ENCODE assay signal across 8 cellular contexts in the genomic region with DNA sequence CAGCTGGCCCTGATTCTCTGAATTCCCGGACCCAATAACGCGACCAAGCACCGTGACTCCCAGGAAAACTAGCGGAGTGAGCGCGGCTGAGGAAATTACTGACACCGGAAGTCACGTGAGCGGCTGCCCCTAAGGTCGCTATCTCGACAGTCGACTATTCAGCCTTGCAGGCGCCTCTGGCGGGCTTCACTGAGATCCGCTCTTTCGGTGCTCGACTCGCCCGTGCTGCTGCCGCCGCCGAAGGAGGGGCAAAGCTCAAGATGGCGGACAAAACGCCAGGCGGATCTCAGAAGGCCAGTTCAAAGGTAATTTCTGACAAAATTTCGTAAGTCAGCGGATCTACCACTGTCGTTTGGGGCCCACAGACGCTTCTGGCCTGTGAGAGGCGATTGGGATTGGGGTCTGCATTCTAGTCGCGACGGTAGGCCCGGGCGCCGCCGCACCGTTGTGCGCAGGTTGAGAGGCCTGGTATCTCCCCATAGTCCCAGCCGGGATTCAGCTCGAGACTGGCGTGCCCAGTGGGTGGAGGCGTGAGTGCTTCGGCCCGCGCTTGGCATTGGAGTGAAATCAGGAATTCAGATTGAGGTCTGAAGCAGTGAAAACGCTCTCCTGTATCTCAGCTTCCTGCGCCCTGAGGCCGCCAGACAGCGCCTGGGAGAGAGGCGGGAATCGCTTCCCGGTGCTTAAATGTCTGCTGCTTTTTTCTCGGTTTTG. TPM values are rescaled to one million over a fixed set of nuclear protein-coding genes. Genes with fewer than 3 reads are reported as not detected.
DNase-seq lines count a peak whose midpoint lies in the region; ATAC-seq, FAIRE-seq and TF ChIP-seq lines count a peak whose summit lies in the region.

A gene (plus strand): TSS at position 202 of the 714 bp plus-strand sequence. CDS start 59 bp downstream, at position 261.

- H3K9me1 ChIP-seq in endothelial cell of umbilical vein (replicated peaks; ENCODE audit: control insufficient read depth, extremely low read depth, insufficient read depth, low read length), result no peaks in the 10 kb centered on the region

- H3K4me2 ChIP-seq in OCI-LY7 (ENCODE audit: low read length) (peak within 1 kb of the TSS; percentile 97), endothelial cell of umbilical vein (ENCODE audit: insufficient read depth, low read length) (peak within 1 kb of the TSS; percentile 93)

- FAIRE-seq in D721Med (lab: Jason Lieb, UNC) (no peak), endothelial cell of umbilical vein (lab: Jason Lieb, UNC) (peak; percentile 98)

- DNase-seq in D721Med (ENCODE audit: insufficient read length, low spot score), result peak; percentile 71
- DNase-seq in HuH-7.5 (ENCODE audit: low spot score), result peak; percentile 66
- peak; percentile 96 for DNase-seq in OCI-LY7 (ENCODE audit: low spot score)
- peak; percentile 82 for DNase-seq in activated T-cell treated with anti-CD3 and anti-CD28 coated beads for 1 hour (ENCODE audit: low read depth)
- peak; percentile 98 for DNase-seq in endothelial cell of umbilical vein (ENCODE audit: low read depth, low spot score)
- peak; percentile 97 for DNase-seq in middle frontal gyrus (ENCODE audit: extremely low spot score, low spot score)
- peak; percentile 81 to 88 for DNase-seq in stimulated activated CD8-positive, alpha-beta memory T cell treated with anti-CD3 and anti-CD28 coated beads, Interleukin-2, amount 100 ng/mL, for 48 hours (ENCODE audit: low read depth in 2 of 2)

- H3K4me3 ChIP-seq in OCI-LY7 (ENCODE audit: low read depth, low read length, poor library complexity, severe bottlenecking) (peak within 1 kb of the TSS; percentile 100), endothelial cell of umbilical vein (replicated peaks in 1 of 3; ENCODE audit: insufficient read depth in 1 of 3, low read depth in 1 of 3, low read length in 3 of 3) (peak within 1 kb of the TSS; percentile 73 to 93 (median 92))

- BruUV-seq in OCI-LY7 (replicated peaks; lab: Mats Ljungman, UMichigan), result no TSS peak
- BruUV-seq in endothelial cell of umbilical vein (replicated peaks; lab: Mats Ljungman, UMichigan), result TSS peak; percentile 56

- peaks cover 0 to 2% of the 10 kb centered on the region in 2 experiments for H3K27me3 ChIP-seq in endothelial cell of umbilical vein (ENCODE audit: control insufficient read depth in 2 of 2, insufficient read depth in 2 of 2, low read length in 2 of 2)

- TF ChIP-seq CTCF in D721Med (IDR thresholded peaks at IDR 0.05; ENCODE audit: insufficient read depth, missing control alignments) (no peak), OCI-LY7 (conservative IDR thresholded peaks at IDR 0.05; ENCODE audit: low read length) (no peak), endothelial cell of umbilical vein (IDR thresholded peaks at IDR 0.05; ENCODE audit: extremely low read depth in 1 of 2, insufficient read depth in 1 of 2, low read depth in 1 of 2, low read length in 2 of 2) (no peak)

- intact Hi-C loops in OCI-LY7 (cut with micrococcal nuclease; ENCODE audit: unreplicated experiment), result loop anchor here (2.0 to 10.0 kb wide), 4 partner anchors 423 to 977 kb away; a partner anchor contains a TSS
- intact Hi-C loops in endothelial cell of umbilical vein (cut with micrococcal nuclease), result loop anchor here (1.0 to 10.0 kb wide), 7 partner anchors 25 to 557 kb away; a partner anchor contains a TSS

- CTCF ChIA-PET in OCI-LY7 (lab: Charles Lee; ENCODE audit: unreplicated experiment) (interaction anchor here (0.5 kb wide), 1 partner anchor 19 kb away, joined by 3 read pairs; no protein-coding TSS in a partner anchor), endothelial cell of umbilical vein (lab: Charles Lee) (interaction anchor here (0.6 to 3.1 kb wide), 15 partner anchors 9 to 673 kb away, joined by 3 to 25 read pairs (median 5); a partner anchor contains a TSS)

- dilution Hi-C loops in endothelial cell of umbilical vein (cut with MboI; ENCODE audit: extremely low pct_ligation_motif_present, low sequenced_read_pairs), result no loop called here

- H4K20me1 ChIP-seq in OCI-LY7 (ENCODE audit: insufficient read depth, low read length) (peaks cover 31% of the 10 kb centered on the region), endothelial cell of umbilical vein (replicated peaks; ENCODE audit: control insufficient read depth, extremely low read depth, insufficient read depth, low read length) (peaks cover 8% of the 10 kb centered on the region)

- H3K27ac ChIP-seq in OCI-LY7 (ENCODE audit: low read depth, low read length, poor library complexity, severe bottlenecking), result peak within 1 kb of the TSS; percentile 82
- peak within 1 kb of the TSS; percentile 72 for H3K27ac ChIP-seq in endothelial cell of umbilical vein (ENCODE audit: insufficient read depth, low read depth, low read length)

- H3K4me1 ChIP-seq in OCI-LY7 (ENCODE audit: insufficient read depth, low read length, poor library complexity, severe bottlenecking), result peaks cover 25% of the 10 kb centered on the region
- H3K4me1 ChIP-seq in endothelial cell of umbilical vein (ENCODE audit: control insufficient read depth, extremely low read depth, insufficient read depth, low read length), result peaks cover 16% of the 10 kb centered on the region

- H3K9me3 ChIP-seq in OCI-LY7 (ENCODE audit: low read length) (no peaks in the 10 kb centered on the region), endothelial cell of umbilical vein (replicated peaks; ENCODE audit: control insufficient read depth, insufficient read depth, low read length) (no peaks in the 10 kb centered on the region)

- H3K9ac ChIP-seq in endothelial cell of umbilical vein (replicated peaks; ENCODE audit: extremely low read depth, insufficient read depth, low read length), result peak within 1 kb of the TSS; percentile 88

- TF ChIP-seq POLR2A in endothelial cell of umbilical vein (IDR thresholded peaks at IDR 0.05; ENCODE audit: low read depth, low read length), result peak; percentile 84

- POLR2A ChIA-PET in OCI-LY7 (lab: Charles Lee) (interaction anchor here (0.6 to 3.3 kb wide), 20 partner anchors 8 to 1177 kb away, joined by 3 to 37 read pairs (median 4); a partner anchor contains a TSS), endothelial cell of umbilical vein (lab: Charles Lee) (interaction anchor here (1.0 to 1.3 kb wide), 4 partner anchors 10 to 970 kb away, joined by 3 to 4 read pairs (median 3); a partner anchor contains a TSS)

- H3K36me3 ChIP-seq in OCI-LY7 (ENCODE audit: insufficient read depth, low read length) (peaks cover 17% of the 10 kb centered on the region), endothelial cell of umbilical vein (ENCODE audit: control insufficient read depth in 2 of 2, extremely low read depth in 1 of 2, insufficient read depth in 2 of 2, low read length in 2 of 2) (no peaks in the 10 kb centered on the region)

- ATAC-seq in GM21526 (IDR thresholded peaks at IDR 0.05; ENCODE audit: low FRiP score, unreplicated experiment), result peak; percentile 90

- H3K79me2 ChIP-seq in OCI-LY7 (ENCODE audit: insufficient read depth, low read depth, low read length) (peaks cover 59% of the 10 kb centered on the region), endothelial cell of umbilical vein (ENCODE audit: control insufficient read depth, insufficient read depth, low read length) (peaks cover 50% of the 10 kb centered on the region)

- H2AFZ ChIP-seq in OCI-LY7 (ENCODE audit: low read length) (peak within 1 kb of the TSS; percentile 91), endothelial cell of umbilical vein (ENCODE audit: low read depth, low read length) (peak within 1 kb of the TSS; percentile 86)

- H3K9me2 ChIP-seq in OCI-LY7 (ENCODE audit: insufficient read depth, low read length), result no peaks in the 10 kb centered on the region

TF ChIP-seq in endothelial cell of umbilical vein, 7 proteins besides CTCF, POLR2A, EP300 and RAD21:
- TF ChIP-seq POLR2AphosphoS5 (IDR thresholded peaks at IDR 0.05; ENCODE audit: insufficient read depth, low read depth, low read length) (peak; percentile 87), MYC (IDR thresholded peaks at IDR 0.05; ENCODE audit: low read depth, low read length) (no peak)
- TF ChIP-seq, protein P1, sequence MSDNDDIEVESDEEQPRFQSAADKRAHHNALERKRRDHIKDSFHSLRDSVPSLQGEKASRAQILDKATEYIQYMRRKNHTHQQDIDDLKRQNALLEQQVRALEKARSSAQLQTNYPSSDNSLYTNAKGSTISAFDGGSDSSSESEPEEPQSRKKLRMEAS (IDR thresholded peaks at IDR 0.05; ENCODE audit: insufficient read depth, insufficient read length), result peak; percentile 93
TF ChIP-seq in endothelial cell of umbilical vein: peak in this region for 2.

RNA-seq across cellular contexts. Expression of the gene that starts here (rescaled TPM):
- total RNA-seq in OCI-LY7 (2014; rRNA removed; shearing (Covaris generic)), result 108 and 115 TPM in 2 replicates
- total RNA-seq in OCI-LY7 (2022) (175 and 185 TPM in 2 replicates), endothelial cell of umbilical vein (85.2 and 92.4 TPM in 2 replicates)
- polyA plus RNA-seq in endothelial cell of umbilical vein, result 8.0 and 12.6 TPM in 2 replicates
- 15.1 and 15.8 TPM in 2 replicates for polyA plus RNA-seq in endothelial cell of umbilical vein (2011; cell fraction: cytosol; rRNA removed)
- polyA plus RNA-seq in endothelial cell of umbilical vein (2011; cell fraction: nucleus; rRNA removed), result 64.2 and 93.1 TPM in 2 replicates
- 57.3 and 83.4 TPM in 2 replicates for polyA plus RNA-seq in endothelial cell of umbilical vein (2012)
- 40.8 and 49.1 TPM in 2 replicates for polyA minus RNA-seq in endothelial cell of umbilical vein
- polyA minus RNA-seq in endothelial cell of umbilical vein (2011; cell fraction: cytosol; rRNA and poly(A)+ RNA removed), result 33.1 TPM
- 89.0 and 143 TPM in 2 replicates for polyA minus RNA-seq in endothelial cell of umbilical vein (2011; cell fraction: nucleus; rRNA and poly(A)+ RNA removed)

Comparison
In these comparisons a context has a peak if more than half of its experiments do, and no peak if none do; other contexts are left out.
1. Peak in every context shown above with its lines: DNase-seq, ATAC-seq, H3K4me3 ChIP-seq and H3K27ac ChIP-seq.